ENCODE assay signal across 10 cellular contexts in genomic region chr7:5554287-5554785, GRCh38. TPM values are rescaled to one million over a fixed set of nuclear protein-coding genes. Genes with fewer than 3 reads are reported as not detected.
A peak's percentile ranks its signal among the peaks of the same experiment; 100 is the strongest.
DNase-seq lines count a peak whose midpoint lies in the region; ATAC-seq and TF ChIP-seq lines count a peak whose summit lies in the region.
"Had no signal": no experiment of that assay in that cellular context is flagged by ENCODE, and none has a peak within 500 bp of the region (broad histone marks: within the 10 kb centered on the region; RNA-seq: fewer than 3 reads in every experiment).

No MANE protein-coding gene starts in this region.

- intact Hi-C loops in colonic mucosa (cut with DNase I) = no loop called here
- intact Hi-C loops in posterior cingulate gyrus (cut with DNase I) = no loop called here
- intact Hi-C loops in aorta (cut with DNase I) = no loop called here

- H3K27ac ChIP-seq in 22Rv1 = peak overlapping the region; percentile 78
- peak overlapping the region; percentile 99 for H3K27ac ChIP-seq in colonic mucosa
- peak overlapping the region in 1 of 2 donors; percentile 78 for H3K27ac ChIP-seq in aorta (ENCODE audit: low read depth in 1 of 2, low read length in 2 of 2)
- H3K27ac ChIP-seq in caudate nucleus (ENCODE audit: low read depth, low read length) = no peak overlapping the region
- H3K27ac ChIP-seq: WERI-Rb-1 had no signal

- peak overlapping the region; percentile 71 to 76 (median 75) for H3K4me3 Mint-ChIP-seq in nephron

- H3K36me3 ChIP-seq in colonic mucosa = no peaks in the 10 kb centered on the region
- H3K36me3 ChIP-seq in aorta (ENCODE audit: control insufficient read depth in 1 of 2, insufficient read depth in 2 of 2, low read length in 1 of 2) = no peaks in the 10 kb centered on the region
- H3K36me3 ChIP-seq: WERI-Rb-1 had no signal

- peaks cover 4% of the 10 kb centered on the region for H3K27me3 Mint-ChIP-seq in nephron (ENCODE audit: low read depth)

- peaks cover 18% of the 10 kb centered on the region for H3K4me1 Mint-ChIP-seq in nephron

- DNase-seq in HEK293T (ENCODE audit: extremely low spot score) = no peak
- no peak for DNase-seq in colonic mucosa
- no peak for DNase-seq in posterior cingulate gyrus
- no peak for DNase-seq in dedifferentiated amniotic fluid mesenchymal stem cell (ENCODE audit: extremely low spot score)
- DNase-seq in aorta = no peak
- DNase-seq in caudate nucleus (lab: John Stamatoyannopoulos, UW) = no peak
- DNase-seq: NCI-H1930 had no signal

- H3K9me3 Mint-ChIP-seq in nephron = no peaks in the 10 kb centered on the region

- H3K4me3 ChIP-seq in colonic mucosa = no peak overlapping the region
- no peak overlapping the region for H3K4me3 ChIP-seq in aorta (ENCODE audit: low read length in 2 of 2)

- peak overlapping the region; percentile 33 to 66 (median 52) for H3K27ac Mint-ChIP-seq in nephron

- POLR2A ChIA-PET in HEK293T (lab: Yijun Ruan, JAX) = no interaction called here

- H3K27me3 ChIP-seq in colonic mucosa = no peaks in the 10 kb centered on the region
- no peaks in the 10 kb centered on the region for H3K27me3 ChIP-seq in aorta (ENCODE audit: control insufficient read depth in 1 of 2, insufficient read depth in 2 of 2, low read length in 1 of 2)

- no peak for TF ChIP-seq CTCF in 22Rv1 (IDR thresholded peaks at IDR 0.05)
- TF ChIP-seq CTCF in colonic mucosa (IDR thresholded peaks at IDR 0.05) = no peak
- TF ChIP-seq CTCF in nephron (IDR thresholded peaks at IDR 0.05; ENCODE audit: unreplicated experiment in 3 of 3) = no peak

- CTCF ChIA-PET in HEK293T (lab: Yijun Ruan, JAX) = interaction anchor here (1.5 kb wide), 1 partner anchor 111 kb away, joined by 4 read pairs; no protein-coding TSS in a partner anchor

- H3K9me3 ChIP-seq in colonic mucosa (no peaks in the 10 kb centered on the region), aorta (ENCODE audit: control insufficient read depth, low read length) (no peaks in the 10 kb centered on the region)

- H3K36me3 Mint-ChIP-seq in nephron (ENCODE audit: low read depth) = no peaks in the 10 kb centered on the region

- H3K4me1 ChIP-seq in colonic mucosa (peaks cover 4% of the 10 kb centered on the region), aorta (ENCODE audit: control insufficient read depth in 1 of 2, insufficient read depth in 2 of 2, low read length in 2 of 2) (no peaks in the 10 kb centered on the region)

- peak overlapping the region in 1 of 2 donors; percentile 68 for H3K9ac ChIP-seq in colonic mucosa (ENCODE audit: low read depth in 2 of 2, low read length in 2 of 2)

- ATAC-seq in aorta (ENCODE audit: low FRiP score) = no peak

- WGBS in aorta, 2 donors = 89 to 93% methylated on average over 9 of the region's 9 CpGs

TF ChIP-seq in HEK293T, 16 proteins besides CTCF, POLR2A, EP300 and RAD21:
- no peak for TF ChIP-seq FOXA1 (IDR thresholded peaks at IDR 0.05)
- TF ChIP-seq FOXM1 (IDR thresholded peaks at IDR 0.05; ENCODE audit: borderline replicate concordance) = no peak
- TF ChIP-seq PKNOX1 (IDR thresholded peaks at IDR 0.05) = peak; percentile 94
- TF ChIP-seq NFRKB (IDR thresholded peaks at IDR 0.05) = no peak
- TF ChIP-seq TARDBP (IDR thresholded peaks at IDR 0.05) = no peak
- TF ChIP-seq HDGF (IDR thresholded peaks at IDR 0.05; ENCODE audit: borderline replicate concordance) = no peak
- no peak for TF ChIP-seq LEF1 (IDR thresholded peaks at IDR 0.05; ENCODE audit: borderline replicate concordance)
- no peak for TF ChIP-seq SP1 (IDR thresholded peaks at IDR 0.05)

RNA-seq across cellular contexts. Expression of gene ACTB, which starts 23.9 kb away (rescaled TPM):
- total RNA-seq in colonic mucosa (1,000 to 10,000 TPM; 4,879 to 5,787 TPM), aorta (over 10,000 TPM in 1 of 2 donors, 1,000 to 10,000 TPM in 1; 5,439 to 10,306 TPM)
- 1,000 to 10,000 TPM; 3,959 to 4,109 TPM for polyA plus RNA-seq in aorta

RNA-seq across cellular contexts. Expression of gene FSCN1, which starts 38.3 kb away (rescaled TPM):
- total RNA-seq in colonic mucosa (10 to 100 TPM in 1 of 2 donors, 1 to 10 TPM in 1; 9.2 to 11.2 TPM), aorta (10 to 100 TPM; 35.1 to 59.4 TPM)
- polyA plus RNA-seq in aorta = 10 to 100 TPM in 1 of 2 donors, 1 to 10 TPM in 1; 9.0 to 16.7 TPM

RNA-seq across cellular contexts. Expression of gene FBXL18, which starts 40.7 kb away (rescaled TPM):
- total RNA-seq in colonic mucosa = 10 to 100 TPM in 1 of 2 donors, 1 to 10 TPM in 1; 6.2 to 12.7 TPM
- total RNA-seq in aorta = 1 to 10 TPM; 8.4 to 9.1 TPM
- 1 to 10 TPM in 1 of 2 donors, under 1 TPM in 1; 0.88 to 2.1 TPM for polyA plus RNA-seq in aorta
